Comparison of ENCODE assay signal across 8 cellular contexts in the genomic region with DNA sequence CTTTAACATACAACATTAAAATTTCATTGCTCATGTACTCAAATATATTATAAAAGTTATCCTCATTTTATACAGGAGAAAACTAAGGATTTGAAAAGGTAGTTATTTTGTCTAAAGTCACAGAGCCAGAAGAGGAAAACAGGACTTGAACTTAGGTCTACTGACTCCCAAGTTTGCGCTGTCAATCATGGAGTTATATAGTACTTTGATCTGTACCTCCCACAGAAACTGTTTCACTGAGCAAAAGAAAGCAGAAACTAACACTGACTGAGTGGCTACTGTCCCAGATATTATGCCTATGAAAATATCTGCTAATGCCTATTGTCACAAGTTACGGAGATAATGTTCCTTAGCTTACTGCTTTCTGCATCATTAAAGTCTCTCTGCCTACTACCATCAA.
"Had no signal": no experiment of that assay in that cellular context is flagged by ENCODE, and none has a peak within 500 bp of the region (broad histone marks: within the 10 kb centered on the region; RNA-seq: fewer than 3 reads in every experiment).

No MANE protein-coding gene starts in this region.

- H3K4me1 Mint-ChIP-seq: IgD-negative memory B cell had no signal

- DNase-seq: IMR-90, KBM-7, KG1 had no signal

- H3K9ac ChIP-seq: KMS-11 had no signal

- H3K36me3 Mint-ChIP-seq: IgD-negative memory B cell had no signal

- H3K27ac ChIP-seq: HL-60, KMS-11 had no signal

- H3K4me3 Mint-ChIP-seq: IgD-negative memory B cell had no signal

- ATAC-seq: K562 had no signal

- H3K27me3 Mint-ChIP-seq: IgD-negative memory B cell had no signal

- H3K4me3 ChIP-seq: K562 had no signal

- FAIRE-seq: HTR-8/SVneo, K562 had no signal

- H3K27ac Mint-ChIP-seq: IgD-negative memory B cell had no signal

- H3K4me2 ChIP-seq: KMS-11 had no signal
